13 cellular contexts compared by ENCODE assay signal in the genomic region with DNA sequence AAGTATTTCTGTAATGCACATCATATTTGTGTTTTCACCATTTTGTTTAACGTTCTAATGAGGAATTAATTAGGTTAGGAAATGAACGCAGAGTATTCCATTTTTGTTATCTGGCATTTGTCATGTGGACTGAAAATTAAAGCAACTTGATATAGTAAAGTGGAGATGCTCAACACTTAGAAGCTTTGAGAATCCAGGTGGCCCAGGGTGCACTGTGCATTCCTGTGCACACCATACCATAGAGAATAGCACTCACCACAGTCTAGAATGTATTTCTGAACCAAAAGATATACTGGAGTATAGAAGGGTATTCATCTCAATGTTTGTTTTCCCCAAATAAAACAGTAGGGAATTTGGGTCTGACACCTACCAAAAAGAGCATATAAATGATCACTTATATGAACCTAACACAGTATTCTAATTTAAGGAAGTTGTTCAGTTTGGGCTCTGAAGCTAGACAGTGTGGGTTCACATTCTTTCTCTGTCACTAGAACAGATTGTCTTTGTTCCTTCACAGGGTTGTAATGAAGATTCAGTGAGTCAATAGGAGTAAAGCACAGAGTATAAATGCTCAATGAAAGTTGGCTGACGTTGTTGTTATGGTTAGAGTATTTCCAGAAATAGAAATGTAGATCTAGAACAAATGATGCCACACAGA.
A peak's percentile ranks its signal among the peaks of the same experiment; 100 is the strongest.
DNase-seq lines count a peak whose midpoint lies in the region; ATAC-seq, FAIRE-seq and TF ChIP-seq lines count a peak whose summit lies in the region.
"Had no signal": no experiment of that assay in that cellular context is flagged by ENCODE, and none has a peak within 500 bp of the region (broad histone marks: within the 10 kb centered on the region; RNA-seq: fewer than 3 reads in every experiment).

No MANE protein-coding gene starts in this region.

- H3K27ac ChIP-seq in GM23338 (ENCODE audit: low read depth), result 0 out of 2 replicates have a peak overlapping the region, but pooled peaks have one; percentile 47
- peak overlapping the region; percentile 49 for H3K27ac ChIP-seq in layer of hippocampus (ENCODE audit: low read depth, low read length)
- peak overlapping the region; percentile 64 for H3K27ac ChIP-seq in stomach smooth muscle (ENCODE audit: low read length)

- no peak for ATAC-seq in GM23338
- ATAC-seq: naive thymus-derived CD4-positive, alpha-beta T cell had no signal

- TF ChIP-seq CTCF in GM23338 (conservative IDR thresholded peaks at IDR 0.05; ENCODE audit: low read depth in 2 of 2), result no peak
- TF ChIP-seq CTCF in chondrocyte (IDR thresholded peaks at IDR 0.05), result no peak
- no peak for TF ChIP-seq CTCF in CD14-positive monocyte (IDR thresholded peaks at IDR 0.05)

- H3K9me3 ChIP-seq in stomach smooth muscle (ENCODE audit: control insufficient read depth in 2 of 2, low read length in 2 of 2), result no peaks in the 10 kb centered on the region
- H3K9me3 ChIP-seq: HAP-1 had no signal

- no peak overlapping the region for H2AFZ ChIP-seq in GM23338

- H3K27me3 Mint-ChIP-seq in GM23338 (ENCODE audit: insufficient read depth, low read depth, poor library complexity) (no peaks in the 10 kb centered on the region), chondrocyte (ENCODE audit: low read depth) (no peaks in the 10 kb centered on the region), CD14-positive monocyte (ENCODE audit: low read depth in 3 of 3) (no peaks in the 10 kb centered on the region)

- H3K27ac Mint-ChIP-seq in GM23338, result no peak overlapping the region
- H3K27ac Mint-ChIP-seq in chondrocyte (ENCODE audit: unreplicated experiment), result peak overlapping the region; percentile 93
- no peak overlapping the region for H3K27ac Mint-ChIP-seq in CD14-positive monocyte

- H3K4me1 Mint-ChIP-seq in GM23338, result peaks cover 12% of the 10 kb centered on the region; the same call in 2 of the 3 replicates
- H3K4me1 Mint-ChIP-seq in chondrocyte (ENCODE audit: low read depth), result peaks cover 88% of the 10 kb centered on the region
- H3K4me1 Mint-ChIP-seq in CD14-positive monocyte, result peaks cover 3% of the 10 kb centered on the region

- H3K4me3 Mint-ChIP-seq in GM23338, result no peak overlapping the region
- no peak overlapping the region for H3K4me3 Mint-ChIP-seq in chondrocyte (ENCODE audit: unreplicated experiment)
- no peak overlapping the region for H3K4me3 Mint-ChIP-seq in CD14-positive monocyte
- H3K4me3 Mint-ChIP-seq: naive thymus-derived CD4-positive, alpha-beta T cell had no signal

- H4K20me1 ChIP-seq in GM23338 (replicated peaks; ENCODE audit: insufficient read depth), result peaks cover 6% of the 10 kb centered on the region; the same call in 1 of the 2 replicates

- H3K36me3 Mint-ChIP-seq in GM23338 (ENCODE audit: low read depth) (peaks cover 18% of the 10 kb centered on the region), chondrocyte (ENCODE audit: low read depth) (peaks cover 30% of the 10 kb centered on the region), CD14-positive monocyte (no peaks in the 10 kb centered on the region)

- FAIRE-seq in urothelium cell line (lab: Jason Lieb, UNC), result no peak

- intact Hi-C loops in CD14-positive monocyte (cut with micrococcal nuclease), result no loop called here

- 0 out of 2 replicates have a peak, but pooled peaks cover 16% of the 10 kb centered on the region for H3K79me2 ChIP-seq in GM23338 (replicated peaks; ENCODE audit: insufficient read depth)

- H3K36me3 ChIP-seq in GM23338 (ENCODE audit: insufficient read depth) (no peaks in the 10 kb centered on the region; the same call in 1 of the 2 replicates), stomach smooth muscle (ENCODE audit: control insufficient read depth in 2 of 2, insufficient read depth in 2 of 2, low read length in 2 of 2) (peaks cover 16 to 19% of the 10 kb centered on the region in 2 donors)

- DNase-seq in GM23338 (ENCODE audit: low spot score) (no peak), chondrocyte (ENCODE audit: low spot score) (no peak), urothelium cell line (ENCODE audit: low spot score) (no peak), NCI-H187 (lab: John Stamatoyannopoulos, UW) (no peak), HPDE6-E6E7 (ENCODE audit: extremely low spot score) (no peak), CD14-positive monocyte (ENCODE audit: low spot score) (no peak)
- DNase-seq: activated CD4-positive, CD25-positive, alpha-beta regulatory T cell treated with anti-CD3 and anti-CD28 coated beads, Interleukin-2, amount 50 U/mL, for 72 hours; activated naive CD4-positive, alpha-beta T cell treated with Interleukin-2 at 50 U/mL for 16 hours; naive thymus-derived CD4-positive, alpha-beta T cell; NCI-H1105 had no signal

- H3K4me2 ChIP-seq in GM23338, result no peak overlapping the region

- H3K9me3 Mint-ChIP-seq in GM23338 (no peaks in the 10 kb centered on the region; the same call in 2 of the 3 replicates), chondrocyte (ENCODE audit: low read depth) (no peaks in the 10 kb centered on the region), CD14-positive monocyte (no peaks in the 10 kb centered on the region)
- H3K9me3 Mint-ChIP-seq: naive thymus-derived CD4-positive, alpha-beta T cell had no signal

- no peaks in the 10 kb centered on the region for H3F3A ChIP-seq in GM23338 (replicated peaks; ENCODE audit: low read depth)

- no peaks in the 10 kb centered on the region for H3K27me3 ChIP-seq in GM23338 (ENCODE audit: insufficient read depth)
- H3K27me3 ChIP-seq in layer of hippocampus (ENCODE audit: control insufficient read depth, insufficient read depth, low read length), result no peaks in the 10 kb centered on the region
- no peaks in the 10 kb centered on the region for H3K27me3 ChIP-seq in stomach smooth muscle (ENCODE audit: control insufficient read depth in 1 of 2, insufficient read depth in 2 of 2, low read length in 2 of 2)

- H3K9ac ChIP-seq in stomach smooth muscle (ENCODE audit: low read length in 2 of 2), result peak overlapping the region in 1 of 2 donors; percentile 20

- H3K9me2 ChIP-seq in GM23338 (ENCODE audit: insufficient read depth), result no peaks in the 10 kb centered on the region

- peaks cover 13% of the 10 kb centered on the region for H3K4me1 ChIP-seq in GM23338 (ENCODE audit: insufficient read depth)
- peaks cover 53% of the 10 kb centered on the region for H3K4me1 ChIP-seq in stomach smooth muscle (ENCODE audit: control insufficient read depth, insufficient read depth, low read length)
- H3K4me1 ChIP-seq: HAP-1 had no signal

- H3K4me3 ChIP-seq in GM23338 (no peak overlapping the region), stomach smooth muscle (ENCODE audit: low read length in 2 of 2) (peak overlapping the region in 1 of 2 donors; percentile 35)
- H3K4me3 ChIP-seq: HAP-1 had no signal

TF ChIP-seq in GM23338, 12 proteins besides CTCF, POLR2A, EP300 and RAD21 (continues in another document):
- TF ChIP-seq, protein P1, sequence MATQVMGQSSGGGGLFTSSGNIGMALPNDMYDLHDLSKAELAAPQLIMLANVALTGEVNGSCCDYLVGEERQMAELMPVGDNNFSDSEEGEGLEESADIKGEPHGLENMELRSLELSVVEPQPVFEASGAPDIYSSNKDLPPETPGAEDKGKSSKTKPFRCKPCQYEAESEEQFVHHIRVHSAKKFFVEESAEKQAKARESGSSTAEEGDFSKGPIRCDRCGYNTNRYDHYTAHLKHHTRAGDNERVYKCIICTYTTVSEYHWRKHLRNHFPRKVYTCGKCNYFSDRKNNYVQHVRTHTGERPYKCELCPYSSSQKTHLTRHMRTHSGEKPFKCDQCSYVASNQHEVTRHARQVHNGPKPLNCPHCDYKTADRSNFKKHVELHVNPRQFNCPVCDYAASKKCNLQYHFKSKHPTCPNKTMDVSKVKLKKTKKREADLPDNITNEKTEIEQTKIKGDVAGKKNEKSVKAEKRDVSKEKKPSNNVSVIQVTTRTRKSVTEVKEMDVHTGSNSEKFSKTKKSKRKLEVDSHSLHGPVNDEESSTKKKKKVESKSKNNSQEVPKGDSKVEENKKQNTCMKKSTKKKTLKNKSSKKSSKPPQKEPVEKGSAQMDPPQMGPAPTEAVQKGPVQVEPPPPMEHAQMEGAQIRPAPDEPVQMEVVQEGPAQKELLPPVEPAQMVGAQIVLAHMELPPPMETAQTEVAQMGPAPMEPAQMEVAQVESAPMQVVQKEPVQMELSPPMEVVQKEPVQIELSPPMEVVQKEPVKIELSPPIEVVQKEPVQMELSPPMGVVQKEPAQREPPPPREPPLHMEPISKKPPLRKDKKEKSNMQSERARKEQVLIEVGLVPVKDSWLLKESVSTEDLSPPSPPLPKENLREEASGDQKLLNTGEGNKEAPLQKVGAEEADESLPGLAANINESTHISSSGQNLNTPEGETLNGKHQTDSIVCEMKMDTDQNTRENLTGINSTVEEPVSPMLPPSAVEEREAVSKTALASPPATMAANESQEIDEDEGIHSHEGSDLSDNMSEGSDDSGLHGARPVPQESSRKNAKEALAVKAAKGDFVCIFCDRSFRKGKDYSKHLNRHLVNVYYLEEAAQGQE (IDR thresholded peaks at IDR 0.05; ENCODE audit: unreplicated experiment), result no peak
- TF ChIP-seq EZH2phosphoT487 (IDR thresholded peaks at IDR 0.05; ENCODE audit: unreplicated experiment), result no peak
- no peak for TF ChIP-seq ZNF114 (CRISPR knock-in tag; IDR thresholded peaks at IDR 0.05)
- no peak for TF ChIP-seq CREB1 (CRISPR knock-in tag; IDR thresholded peaks at IDR 0.05; ENCODE audit: low read depth)
- TF ChIP-seq, protein P2, sequence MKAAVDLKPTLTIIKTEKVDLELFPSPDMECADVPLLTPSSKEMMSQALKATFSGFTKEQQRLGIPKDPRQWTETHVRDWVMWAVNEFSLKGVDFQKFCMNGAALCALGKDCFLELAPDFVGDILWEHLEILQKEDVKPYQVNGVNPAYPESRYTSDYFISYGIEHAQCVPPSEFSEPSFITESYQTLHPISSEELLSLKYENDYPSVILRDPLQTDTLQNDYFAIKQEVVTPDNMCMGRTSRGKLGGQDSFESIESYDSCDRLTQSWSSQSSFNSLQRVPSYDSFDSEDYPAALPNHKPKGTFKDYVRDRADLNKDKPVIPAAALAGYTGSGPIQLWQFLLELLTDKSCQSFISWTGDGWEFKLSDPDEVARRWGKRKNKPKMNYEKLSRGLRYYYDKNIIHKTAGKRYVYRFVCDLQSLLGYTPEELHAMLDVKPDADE (IDR thresholded peaks at IDR 0.05), result no peak
- no peak for TF ChIP-seq JUNB (IDR thresholded peaks at IDR 0.05; ENCODE audit: unreplicated experiment)
- no peak for TF ChIP-seq NANOG (IDR thresholded peaks at IDR 0.05; ENCODE audit: borderline replicate concordance)
- TF ChIP-seq POLR2AphosphoS5 (IDR thresholded peaks at IDR 0.05; ENCODE audit: low read depth), result no peak
- no peak for TF ChIP-seq EZH2 (IDR thresholded peaks at IDR 0.05; ENCODE audit: low read depth, unreplicated experiment)
- no peak for TF ChIP-seq ZNF331 (CRISPR knock-in tag; IDR thresholded peaks at IDR 0.05; ENCODE audit: low read depth)
